ENCODE assay signal across 10 cellular contexts in genomic region chr7:76165973-76166403, GRCh38. TPM values are rescaled to one million over a fixed set of nuclear protein-coding genes. Genes with fewer than 3 reads are reported as not detected.
DNase-seq lines count a peak whose midpoint lies in the region; ATAC-seq, FAIRE-seq and TF ChIP-seq lines count a peak whose summit lies in the region.
"Had no signal": no experiment of that assay in that cellular context is flagged by ENCODE, and none has a peak within 500 bp of the region (broad histone marks: within the 10 kb centered on the region; RNA-seq: fewer than 3 reads in every experiment).

No MANE protein-coding gene starts in this region.

- ATAC-seq in activated T-cell treated with anti-CD3 and anti-CD28 coated beads, Interleukin-2, amount 50 U/mL, for 72 hours (replicated peaks in 1 of 2), result no peak
- ATAC-seq in lower lobe of right lung (peak in 1 of 2 donors; percentile 19), HG03442 (IDR thresholded peaks at IDR 0.05; ENCODE audit: unreplicated experiment) (no peak), GM21825 (IDR thresholded peaks at IDR 0.05; ENCODE audit: unreplicated experiment) (no peak)

- no peak for TF ChIP-seq POLR2A in tibial nerve (IDR thresholded peaks at IDR 0.05)

- H3K9ac ChIP-seq in astrocyte (ENCODE audit: low read length), result no peak overlapping the region

- H3K4me2 ChIP-seq in astrocyte (ENCODE audit: low read length), result peak overlapping the region; percentile 98

- H3K4me1 ChIP-seq in astrocyte (ENCODE audit: insufficient read depth, low read length), result no peaks in the 10 kb centered on the region
- H3K4me1 ChIP-seq in lower lobe of right lung, result no peaks in the 10 kb centered on the region
- peaks cover 0 to 10% (median 0%) of the 10 kb centered on the region in 4 donors for H3K4me1 ChIP-seq in tibial nerve

- H3K36me3 ChIP-seq in astrocyte (ENCODE audit: insufficient read depth, low read length), result no peaks in the 10 kb centered on the region
- no peaks in the 10 kb centered on the region for H3K36me3 ChIP-seq in lower lobe of right lung
- no peaks in the 10 kb centered on the region for H3K36me3 ChIP-seq in tibial nerve

- peak overlapping the region; percentile 84 to 86 for H3K4me3 Mint-ChIP-seq in activated T-cell treated with anti-CD3 and anti-CD28 coated beads, Interleukin-2, amount 50 U/mL, for 72 hours
- H3K4me3 Mint-ChIP-seq in astrocyte (ENCODE audit: unreplicated experiment), result peak overlapping the region; percentile 78

- FAIRE-seq in astrocyte (lab: Jason Lieb, UNC), result no peak

- 89 to 91% methylated on average over 15 of the region's 15 CpGs for WGBS in tibial nerve, 2 donors

- H3K4me1 Mint-ChIP-seq in activated T-cell treated with anti-CD3 and anti-CD28 coated beads, Interleukin-2, amount 50 U/mL, for 72 hours (ENCODE audit: low read depth), result peaks cover 9% of the 10 kb centered on the region
- peaks cover 7% of the 10 kb centered on the region for H3K4me1 Mint-ChIP-seq in astrocyte (ENCODE audit: low read depth, unreplicated experiment)

- H3K79me2 ChIP-seq in astrocyte (ENCODE audit: insufficient read depth, low read length), result no peaks in the 10 kb centered on the region

- TF ChIP-seq EP300 in tibial nerve (IDR thresholded peaks at IDR 0.05), result no peak

- no peaks in the 10 kb centered on the region for H3K36me3 Mint-ChIP-seq in activated T-cell treated with anti-CD3 and anti-CD28 coated beads, Interleukin-2, amount 50 U/mL, for 72 hours (ENCODE audit: insufficient read depth in 2 of 2)
- no peaks in the 10 kb centered on the region for H3K36me3 Mint-ChIP-seq in astrocyte (ENCODE audit: low read depth, unreplicated experiment)

- peak overlapping the region; percentile 99 for H2AFZ ChIP-seq in astrocyte (ENCODE audit: low read depth, low read length)

- no peaks in the 10 kb centered on the region for H3K9me3 Mint-ChIP-seq in activated T-cell treated with anti-CD3 and anti-CD28 coated beads, Interleukin-2, amount 50 U/mL, for 72 hours
- no peaks in the 10 kb centered on the region for H3K9me3 Mint-ChIP-seq in astrocyte (ENCODE audit: unreplicated experiment)

- intact Hi-C loops in lower lobe of right lung (cut with DNase I), result no loop called here

- TF ChIP-seq CTCF in astrocyte (IDR thresholded peaks at IDR 0.05; ENCODE audit: insufficient read depth, low read depth, low read length) (no peak), lower lobe of right lung (IDR thresholded peaks at IDR 0.05) (no peak), tibial nerve (IDR thresholded peaks at IDR 0.05) (no peak)

- H3K27ac ChIP-seq in astrocyte (ENCODE audit: low read depth, low read length) (peak overlapping the region; percentile 31), lower lobe of right lung (peak overlapping the region; percentile 90), tibial nerve (peak overlapping the region; percentile 68 to 84 (median 78))

- H3K27ac Mint-ChIP-seq in activated T-cell treated with anti-CD3 and anti-CD28 coated beads, Interleukin-2, amount 50 U/mL, for 72 hours, result peak overlapping the region; percentile 84
- H3K27ac Mint-ChIP-seq in astrocyte (ENCODE audit: unreplicated experiment), result peak overlapping the region; percentile 63

- no peaks in the 10 kb centered on the region for H3K27me3 ChIP-seq in astrocyte (ENCODE audit: insufficient read depth, low read length)
- H3K27me3 ChIP-seq in lower lobe of right lung (ENCODE audit: low read depth), result no peaks in the 10 kb centered on the region
- H3K27me3 ChIP-seq in tibial nerve, result no peaks in the 10 kb centered on the region

- H3K27me3 Mint-ChIP-seq in activated T-cell treated with anti-CD3 and anti-CD28 coated beads, Interleukin-2, amount 50 U/mL, for 72 hours (ENCODE audit: low read depth), result no peaks in the 10 kb centered on the region
- no peaks in the 10 kb centered on the region for H3K27me3 Mint-ChIP-seq in astrocyte (ENCODE audit: low read depth, unreplicated experiment)

- no peaks in the 10 kb centered on the region for H3K9me3 ChIP-seq in astrocyte (ENCODE audit: insufficient read depth, low read depth, low read length)
- no peaks in the 10 kb centered on the region for H3K9me3 ChIP-seq in lower lobe of right lung
- no peaks in the 10 kb centered on the region for H3K9me3 ChIP-seq in tibial nerve

- no peaks in the 10 kb centered on the region for H4K20me1 ChIP-seq in astrocyte (ENCODE audit: insufficient read depth, low read length)

- DNase-seq in activated T-cell treated with anti-CD3 and anti-CD28 coated beads, Interleukin-2, amount 50 U/mL, for 72 hours, result no peak
- DNase-seq in activated T-cell treated with anti-CD3 and anti-CD28 coated beads, Interleukin-2, amount 50 U/mL, for 1 hour, result no peak
- DNase-seq in astrocyte (ENCODE audit: low read depth) (no peak), lower lobe of right lung (no peak), tibial nerve (ENCODE audit: low spot score in 2 of 2) (peak in 1 of 2 donors; percentile 5), DMS79 treated with DMSO at 0.1 percent for 48 hours (lab: John Stamatoyannopoulos, UW) (no peak)
- DNase-seq: DND-41 had no signal

- peak overlapping the region; percentile 75 for H3K4me3 ChIP-seq in astrocyte (ENCODE audit: insufficient read depth, low read depth, low read length)
- H3K4me3 ChIP-seq in lower lobe of right lung, result peak overlapping the region; percentile 73
- H3K4me3 ChIP-seq in tibial nerve, result peak overlapping the region; percentile 43 to 75 (median 56)

RNA-seq across cellular contexts. Expression of gene SRRM3, which starts 35.7 kb away (rescaled TPM):
- total RNA-seq in activated T-cell treated with anti-CD3 and anti-CD28 coated beads, Interleukin-2, amount 50 U/mL, for 72 hours, result under 1 TPM in 1 of 2 donors, not detected in 1; 0.12 TPM
- total RNA-seq in astrocyte (1.7 and 2.7 TPM in 2 replicates), lower lobe of right lung (0.86 TPM), tibial nerve (1 to 10 TPM in 3 of 4 donors, under 1 TPM in 1; 0.22 to 3.1 (median 2.4) TPM)
- total RNA-seq: RPMI7951 had no signal

Comparison
In these comparisons a context has a peak if more than half of its experiments do, and no peak if none do; other contexts are left out.
1. H3K27ac ChIP-seq: peak in every context shown above with its lines; median percentile 90 in lower lobe of right lung; 78 in tibial nerve; 31 in astrocyte.